In genomic region chr10:11051001-11051324, GRCh38 we compare ENCODE assay signal across 17 cellular contexts. TPM values are rescaled to one million over a fixed set of nuclear protein-coding genes. Genes with fewer than 3 reads are reported as not detected.
DNase-seq lines count a peak whose midpoint lies in the region; ATAC-seq, FAIRE-seq and TF ChIP-seq lines count a peak whose summit lies in the region.
"Had no signal": no experiment of that assay in that cellular context is flagged by ENCODE, and none has a peak within 500 bp of the region (broad histone marks: within the 10 kb centered on the region; RNA-seq: fewer than 3 reads in every experiment).

No MANE protein-coding gene starts in this region.

- peaks cover 20% of the 10 kb centered on the region for H3K4me1 Mint-ChIP-seq in astrocyte (ENCODE audit: low read depth, unreplicated experiment)
- peaks cover 46% of the 10 kb centered on the region for H3K4me1 Mint-ChIP-seq in nephron
- H3K4me1 Mint-ChIP-seq: CD4-positive, alpha-beta memory T cell had no signal

- H3K36me3 ChIP-seq in astrocyte (ENCODE audit: insufficient read depth, low read length), result no peaks in the 10 kb centered on the region
- no peaks in the 10 kb centered on the region for H3K36me3 ChIP-seq in stomach smooth muscle (ENCODE audit: control insufficient read depth in 2 of 2, insufficient read depth in 2 of 2, low read length in 2 of 2)
- H3K36me3 ChIP-seq: BE2C had no signal

- H3K79me2 ChIP-seq in astrocyte (ENCODE audit: insufficient read depth, low read length), result no peaks in the 10 kb centered on the region

- ATAC-seq in sciatic nerve, result no peak
- ATAC-seq: GM23338 had no signal

- H3K9me3 ChIP-seq in astrocyte (ENCODE audit: insufficient read depth, low read depth, low read length) (no peaks in the 10 kb centered on the region), stomach smooth muscle (ENCODE audit: control insufficient read depth in 2 of 2, low read length in 2 of 2) (no peaks in the 10 kb centered on the region)
- H3K9me3 ChIP-seq: BE2C had no signal

- H3K4me1 ChIP-seq in astrocyte (ENCODE audit: insufficient read depth, low read length), result no peaks in the 10 kb centered on the region
- H3K4me1 ChIP-seq in stomach smooth muscle (ENCODE audit: control insufficient read depth, insufficient read depth, low read length), result peaks cover 20% of the 10 kb centered on the region
- H3K4me1 ChIP-seq: BE2C had no signal

- no peak for FAIRE-seq in astrocyte (lab: Jason Lieb, UNC)

- H3K27ac Mint-ChIP-seq in astrocyte (ENCODE audit: unreplicated experiment) (peak overlapping the region; percentile 9), nephron (peak overlapping the region; percentile 5 to 59 (median 31))
- H3K27ac Mint-ChIP-seq: CD4-positive, alpha-beta memory T cell; GM23338 had no signal

- no peak for TF ChIP-seq CTCF in astrocyte (IDR thresholded peaks at IDR 0.05; ENCODE audit: insufficient read depth, low read depth, low read length)
- TF ChIP-seq CTCF in nephron (IDR thresholded peaks at IDR 0.05; ENCODE audit: unreplicated experiment in 3 of 3), result no peak

- H3K9ac ChIP-seq in astrocyte (ENCODE audit: low read length) (no peak overlapping the region), stomach smooth muscle (ENCODE audit: low read length in 2 of 2) (no peak overlapping the region)

- H3K9me3 Mint-ChIP-seq in astrocyte (ENCODE audit: unreplicated experiment) (no peaks in the 10 kb centered on the region), nephron (no peaks in the 10 kb centered on the region)
- H3K9me3 Mint-ChIP-seq: CD4-positive, alpha-beta memory T cell; GM23338 had no signal

- H3K4me2 ChIP-seq in astrocyte (ENCODE audit: low read length), result no peak overlapping the region
- H3K4me2 ChIP-seq: GM23338 had no signal

- H3K36me3 Mint-ChIP-seq in astrocyte (ENCODE audit: low read depth, unreplicated experiment) (no peaks in the 10 kb centered on the region), nephron (ENCODE audit: low read depth) (no peaks in the 10 kb centered on the region)
- H3K36me3 Mint-ChIP-seq: CD4-positive, alpha-beta memory T cell had no signal

- H3K27ac ChIP-seq in astrocyte (ENCODE audit: low read depth, low read length), result no peak overlapping the region
- H3K27ac ChIP-seq in cingulate gyrus (ENCODE audit: low read depth, low read length), result peak overlapping the region; percentile 77
- peak overlapping the region; percentile 38 for H3K27ac ChIP-seq in stomach smooth muscle (ENCODE audit: low read length)
- H3K27ac ChIP-seq: HL-60 had no signal

- H3K27me3 Mint-ChIP-seq in astrocyte (ENCODE audit: low read depth, unreplicated experiment) (no peaks in the 10 kb centered on the region), nephron (ENCODE audit: low read depth) (peaks cover 4% of the 10 kb centered on the region)

- DNase-seq in astrocyte (ENCODE audit: low read depth) (no peak), sciatic nerve (ENCODE audit: low spot score) (no peak), OCI-M2 (lab: John Stamatoyannopoulos, UW; ENCODE audit: unreplicated experiment) (no peak), NCI-H1417 (lab: John Stamatoyannopoulos, UW) (no peak)
- DNase-seq: BE2C; CD4-positive, alpha-beta memory T cell; DND-41; GF-D8; NCI-H2107; NCI-H226; NCI-H526; RPMI8226 had no signal

- no peaks in the 10 kb centered on the region for H3K27me3 ChIP-seq in astrocyte (ENCODE audit: insufficient read depth, low read length)
- H3K27me3 ChIP-seq in stomach smooth muscle (ENCODE audit: control insufficient read depth in 1 of 2, insufficient read depth in 2 of 2, low read length in 2 of 2), result no peaks in the 10 kb centered on the region
- H3K27me3 ChIP-seq: BE2C had no signal

- intact Hi-C loops in sciatic nerve (cut with DNase I), result no loop called here

- H3K4me3 ChIP-seq in astrocyte (ENCODE audit: insufficient read depth, low read depth, low read length) (no peak overlapping the region), stomach smooth muscle (ENCODE audit: low read length in 2 of 2) (no peak overlapping the region)
- H3K4me3 ChIP-seq: GM23338 had no signal

- no peaks in the 10 kb centered on the region for H4K20me1 ChIP-seq in astrocyte (ENCODE audit: insufficient read depth, low read length)

- peak overlapping the region; percentile 15 for H3K4me3 Mint-ChIP-seq in astrocyte (ENCODE audit: unreplicated experiment)
- no peak overlapping the region for H3K4me3 Mint-ChIP-seq in nephron
- H3K4me3 Mint-ChIP-seq: CD4-positive, alpha-beta memory T cell; GM23338 had no signal

- no peak overlapping the region for H2AFZ ChIP-seq in astrocyte (ENCODE audit: low read depth, low read length)
- H2AFZ ChIP-seq: GM23338 had no signal

RNA-seq across cellular contexts. Expression of gene CELF2, which starts 33.3 kb away (rescaled TPM):
- total RNA-seq in astrocyte (65.0 and 76.1 TPM in 2 replicates), sciatic nerve (94.9 TPM)
